ENCODE assay signal across 9 cellular contexts in the genomic region with DNA sequence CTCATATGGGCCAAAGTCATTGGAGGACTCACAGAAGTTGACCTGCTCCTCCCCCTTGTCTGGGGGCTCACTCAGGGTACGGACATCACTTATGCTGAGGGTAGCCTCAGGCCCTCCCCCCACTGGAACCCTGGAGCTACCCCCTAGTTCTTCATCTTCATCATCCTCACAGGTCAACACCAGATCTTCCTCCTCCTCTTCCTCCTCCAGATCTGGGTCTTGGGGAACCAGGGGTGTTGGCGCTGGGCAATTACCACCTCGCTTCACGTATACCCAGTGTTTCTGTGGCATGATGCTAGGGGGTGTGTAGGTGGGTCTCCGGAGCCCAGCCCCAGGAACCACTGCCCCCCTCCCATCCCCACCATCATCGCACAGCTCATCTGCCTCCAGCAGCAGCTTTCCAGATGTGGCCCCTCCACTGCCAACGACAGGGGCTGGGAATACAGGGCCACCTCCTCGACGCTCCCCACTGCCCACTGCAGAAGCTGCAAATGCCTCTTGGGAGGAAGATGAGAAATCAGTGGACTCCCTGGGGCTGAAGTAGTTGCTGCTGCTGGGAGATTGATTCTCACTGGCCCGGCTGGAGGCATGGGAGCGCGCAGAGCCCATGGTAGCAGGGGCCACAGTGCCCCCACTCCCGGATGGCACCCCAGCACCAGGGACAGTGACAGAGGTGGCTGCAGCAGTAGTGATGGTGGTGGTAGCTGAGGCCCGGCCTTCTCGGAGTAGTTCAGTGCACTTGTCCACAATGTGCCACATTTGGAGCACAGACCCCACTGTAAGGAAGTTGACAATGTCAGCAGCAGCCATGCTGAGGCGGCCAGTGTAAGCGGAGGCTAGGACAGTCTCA. TPM values are rescaled to one million over a fixed set of nuclear protein-coding genes. Genes with fewer than 3 reads are reported as not detected.
DNase-seq lines count a peak whose midpoint lies in the region; ATAC-seq and TF ChIP-seq lines count a peak whose summit lies in the region.
"Had no signal": no experiment of that assay in that cellular context is flagged by ENCODE, and none has a peak within 500 bp of the region (broad histone marks: within the 10 kb centered on the region; RNA-seq: fewer than 3 reads in every experiment).

No MANE protein-coding gene starts in this region.

- intact Hi-C loops in esophagus squamous epithelium (cut with DNase I) (no loop called here), thyroid gland (cut with DNase I) (no loop called here)

- H3K27ac ChIP-seq in esophagus squamous epithelium, result peak overlapping the region in 3 of 4 donors; percentile 98 to 99 (median 99)
- H3K27ac ChIP-seq in thyroid gland, result peak overlapping the region in 1 of 3 donors; percentile 99

- peak overlapping the region; percentile 79 for H3K27ac Mint-ChIP-seq in T-helper 2 cell treated with Interferon-gamma antibody and Interleukin-4, amounts not matched to agents 5 μg/mL and 100 μg/mL, for 36 hours
- peak overlapping the region; percentile 97 to 98 for H3K27ac Mint-ChIP-seq in T-cell
- H3K27ac Mint-ChIP-seq in stimulated activated effector memory CD8-positive, alpha-beta T cell treated with anti-CD3 and anti-CD28 coated beads, Interleukin-12 subunit alpha, Interleukin-12 subunit beta, amount 100 ng/mL, for 72 hours, result peak overlapping the region; percentile 99

- H3K4me3 ChIP-seq in esophagus squamous epithelium (no peak overlapping the region), thyroid gland (replicated peaks in 1 of 3) (no peak overlapping the region)

- POLR2A ChIA-PET in T-cell (lab: Charles Lee), result no interaction called here

- peaks cover 54% of the 10 kb centered on the region for H3K4me1 Mint-ChIP-seq in T-helper 2 cell treated with Interferon-gamma antibody and Interleukin-4, amounts not matched to agents 5 μg/mL and 100 μg/mL, for 36 hours (ENCODE audit: low read depth)
- peaks cover 77 to 82% (median 78%) of the 10 kb centered on the region in 3 donors for H3K4me1 Mint-ChIP-seq in T-cell
- H3K4me1 Mint-ChIP-seq in stimulated activated effector memory CD8-positive, alpha-beta T cell treated with anti-CD3 and anti-CD28 coated beads, Interleukin-12 subunit alpha, Interleukin-12 subunit beta, amount 100 ng/mL, for 72 hours, result peaks cover 77% of the 10 kb centered on the region

- no peaks in the 10 kb centered on the region for H3K9me3 Mint-ChIP-seq in T-helper 2 cell treated with Interferon-gamma antibody and Interleukin-4, amounts not matched to agents 5 μg/mL and 100 μg/mL, for 36 hours
- no peaks in the 10 kb centered on the region for H3K9me3 Mint-ChIP-seq in T-cell
- no peaks in the 10 kb centered on the region for H3K9me3 Mint-ChIP-seq in stimulated activated effector memory CD8-positive, alpha-beta T cell treated with anti-CD3 and anti-CD28 coated beads, Interleukin-12 subunit alpha, Interleukin-12 subunit beta, amount 100 ng/mL, for 72 hours

- no peak for DNase-seq in T-helper 2 cell treated with Interferon-gamma antibody and Interleukin-4, amounts not matched to agents 5 μg/mL and 100 μg/mL, for 36 hours (ENCODE audit: low spot score)
- DNase-seq in T-helper 2 cell (no peak), T-cell (no peak), esophagus squamous epithelium (lab: John Stamatoyannopoulos, UW) (no peak), thyroid gland (no peak), GF-D8 (lab: John Stamatoyannopoulos, UW) (no peak)
- no peak for DNase-seq in stimulated activated effector memory CD8-positive, alpha-beta T cell treated with anti-CD3 and anti-CD28 coated beads, Interleukin-12 subunit alpha, Interleukin-12 subunit beta, amount 100 ng/mL, for 72 hours (ENCODE audit: low spot score in 2 of 2)
- no peak for DNase-seq in effector CD4-positive, alpha-beta T cell

- H3K36me3 Mint-ChIP-seq in T-helper 2 cell treated with Interferon-gamma antibody and Interleukin-4, amounts not matched to agents 5 μg/mL and 100 μg/mL, for 36 hours (ENCODE audit: low read depth), result peaks cover 60% of the 10 kb centered on the region
- H3K36me3 Mint-ChIP-seq in T-cell, result peaks cover 29% of the 10 kb centered on the region
- peaks cover 81% of the 10 kb centered on the region for H3K36me3 Mint-ChIP-seq in stimulated activated effector memory CD8-positive, alpha-beta T cell treated with anti-CD3 and anti-CD28 coated beads, Interleukin-12 subunit alpha, Interleukin-12 subunit beta, amount 100 ng/mL, for 72 hours

- peak overlapping the region; percentile 95 for H3K4me3 Mint-ChIP-seq in T-helper 2 cell treated with Interferon-gamma antibody and Interleukin-4, amounts not matched to agents 5 μg/mL and 100 μg/mL, for 36 hours
- peak overlapping the region; percentile 69 to 100 (median 99) for H3K4me3 Mint-ChIP-seq in T-cell
- H3K4me3 Mint-ChIP-seq in stimulated activated effector memory CD8-positive, alpha-beta T cell treated with anti-CD3 and anti-CD28 coated beads, Interleukin-12 subunit alpha, Interleukin-12 subunit beta, amount 100 ng/mL, for 72 hours, result peak overlapping the region; percentile 100

- no peaks in the 10 kb centered on the region for H3K9me3 ChIP-seq in esophagus squamous epithelium
- H3K9me3 ChIP-seq in thyroid gland, result no peaks in the 10 kb centered on the region
- H3K9me3 ChIP-seq: A549 had no signal

- TF ChIP-seq CTCF in esophagus squamous epithelium (IDR thresholded peaks at IDR 0.05) (no peak), thyroid gland (IDR thresholded peaks at IDR 0.05) (no peak)

- no peaks in the 10 kb centered on the region for H3K27me3 ChIP-seq in esophagus squamous epithelium
- no peaks in the 10 kb centered on the region for H3K27me3 ChIP-seq in thyroid gland

- ATAC-seq in T-cell (replicated peaks in 1 of 4), result no peak
- no peak for ATAC-seq in stimulated activated effector memory CD8-positive, alpha-beta T cell treated with anti-CD3 and anti-CD28 coated beads, Interleukin-12 subunit alpha, Interleukin-12 subunit beta, amount 100 ng/mL, for 72 hours

- 94 to 95% methylated on average over 4 to 6 of the region's 17 CpGs for WGBS in esophagus squamous epithelium, 2 donors
- WGBS in thyroid gland, 2 donors, result 88 to 93% methylated on average over 13 to 14 of the region's 17 CpGs

- H3K36me3 ChIP-seq in esophagus squamous epithelium, result peaks cover 18 to 45% (median 21%) of the 10 kb centered on the region in 3 donors
- H3K36me3 ChIP-seq in thyroid gland, result peaks cover 18 to 25% of the 10 kb centered on the region in 2 donors

- H3K4me1 ChIP-seq in esophagus squamous epithelium (peaks cover 39 to 85% (median 65%) of the 10 kb centered on the region in 3 donors), thyroid gland (peaks cover 24 to 57% of the 10 kb centered on the region in 2 donors)

- CTCF ChIA-PET in T-cell (lab: Charles Lee), result no interaction called here

- H3K27me3 Mint-ChIP-seq in T-helper 2 cell treated with Interferon-gamma antibody and Interleukin-4, amounts not matched to agents 5 μg/mL and 100 μg/mL, for 36 hours (ENCODE audit: low read depth), result no peaks in the 10 kb centered on the region
- no peaks in the 10 kb centered on the region for H3K27me3 Mint-ChIP-seq in T-cell

- TF ChIP-seq POLR2A in esophagus squamous epithelium (IDR thresholded peaks at IDR 0.05) (no peak), thyroid gland (IDR thresholded peaks at IDR 0.05) (no peak)

RNA-seq across cellular contexts. Expression of gene ZBTB22, which starts 1.6 kb away (rescaled TPM):
- total RNA-seq in T-cell (10 to 100 TPM; 17.6 to 32.0 (median 26.3) TPM), esophagus squamous epithelium (10 to 100 TPM in 3 of 4 donors, 1 to 10 TPM in 1; 8.5 to 17.5 (median 14.8) TPM), thyroid gland (10 to 100 TPM; 17.9 to 30.3 (median 26.3) TPM)

RNA-seq across cellular contexts. Expression of gene TAPBP, which starts 2.1 kb away (rescaled TPM):
- total RNA-seq in T-cell (100 to 1,000 TPM; 224 to 271 (median 254) TPM), esophagus squamous epithelium (100 to 1,000 TPM in 1 of 4 donors, 10 to 100 TPM in 3; 68.1 to 101 (median 77.0) TPM), thyroid gland (100 to 1,000 TPM in 3 of 4 donors, 10 to 100 TPM in 1; 86.4 to 151 (median 132) TPM)

RNA-seq across cellular contexts. Expression of gene DAXX, which starts 6.8 kb away (rescaled TPM):
- total RNA-seq in T-cell, result 10 to 100 TPM; 36.3 to 91.4 (median 87.7) TPM
- 10 to 100 TPM; 25.1 to 41.6 (median 36.3) TPM for total RNA-seq in esophagus squamous epithelium
- 10 to 100 TPM; 33.7 to 53.2 (median 38.9) TPM for total RNA-seq in thyroid gland

RNA-seq across cellular contexts. Expression of gene RGL2, which starts 17.2 kb away (rescaled TPM):
- total RNA-seq in T-cell (10 to 100 TPM; 55.9 to 72.0 (median 66.0) TPM), esophagus squamous epithelium (10 to 100 TPM; 54.9 to 78.7 (median 63.2) TPM), thyroid gland (10 to 100 TPM; 66.8 to 78.5 (median 71.3) TPM)

RNA-seq across cellular contexts. Expression of gene PFDN6, which starts 26.6 kb away (rescaled TPM):
- total RNA-seq in T-cell, result 10 to 100 TPM; 16.1 to 51.4 (median 40.5) TPM
- total RNA-seq in esophagus squamous epithelium, result 10 to 100 TPM; 28.6 to 71.0 (median 43.5) TPM
- 10 to 100 TPM; 29.1 to 51.9 (median 35.6) TPM for total RNA-seq in thyroid gland
